Comparison of ENCODE assay signal across 11 cellular contexts in the genomic region with DNA sequence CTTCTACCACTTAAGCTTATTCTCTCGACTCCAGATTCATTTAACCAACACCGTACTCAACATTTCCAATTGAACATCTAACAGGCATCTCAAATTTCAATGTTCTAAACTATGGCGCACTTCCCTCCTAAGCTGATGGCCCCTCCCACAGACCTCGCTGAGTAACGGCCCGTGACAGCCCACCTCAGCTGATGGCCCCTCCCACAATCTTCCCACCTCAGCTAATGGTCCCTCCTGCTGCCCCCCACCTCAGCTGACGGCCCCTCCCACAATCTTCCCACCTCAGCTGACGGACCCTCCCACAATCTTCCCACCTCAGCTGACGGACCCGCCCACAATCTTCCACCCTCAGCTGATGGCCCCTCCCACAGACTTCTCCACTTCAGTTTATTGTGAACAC. TPM values are rescaled to one million over a fixed set of nuclear protein-coding genes. Genes with fewer than 3 reads are reported as not detected.
"Had no signal": no experiment of that assay in that cellular context is flagged by ENCODE, and none has a peak within 500 bp of the region (broad histone marks: within the 10 kb centered on the region; RNA-seq: fewer than 3 reads in every experiment).

No MANE protein-coding gene starts in this region.

- H2AFZ ChIP-seq: GM23248 had no signal

- H3K27ac ChIP-seq: GM23248, HL-60 had no signal

- H3K4me3 ChIP-seq: GM23248, HAP-1 had no signal

- H3K4me1 ChIP-seq: HAP-1 had no signal

- H3K36me3 ChIP-seq: HAP-1 had no signal

- FAIRE-seq: HepG2 had no signal

- H3K9ac ChIP-seq: GM23248 had no signal

- DNase-seq: GM23248, GOT3, H7, KG1 had no signal

- ATAC-seq: HCT116, HepG2 had no signal

- H3K9me3 ChIP-seq: HAP-1 had no signal

RNA-seq across cellular contexts. Expression of a gene that starts 57.1 kb away (rescaled TPM):
- total RNA-seq: GM23248, H4, H7, HepG2, HT1080 had no signal
- polyA plus RNA-seq: GM23248, IgD-negative memory B cell had no signal
